ENCODE assay signal across 9 cellular contexts in the genomic region with DNA sequence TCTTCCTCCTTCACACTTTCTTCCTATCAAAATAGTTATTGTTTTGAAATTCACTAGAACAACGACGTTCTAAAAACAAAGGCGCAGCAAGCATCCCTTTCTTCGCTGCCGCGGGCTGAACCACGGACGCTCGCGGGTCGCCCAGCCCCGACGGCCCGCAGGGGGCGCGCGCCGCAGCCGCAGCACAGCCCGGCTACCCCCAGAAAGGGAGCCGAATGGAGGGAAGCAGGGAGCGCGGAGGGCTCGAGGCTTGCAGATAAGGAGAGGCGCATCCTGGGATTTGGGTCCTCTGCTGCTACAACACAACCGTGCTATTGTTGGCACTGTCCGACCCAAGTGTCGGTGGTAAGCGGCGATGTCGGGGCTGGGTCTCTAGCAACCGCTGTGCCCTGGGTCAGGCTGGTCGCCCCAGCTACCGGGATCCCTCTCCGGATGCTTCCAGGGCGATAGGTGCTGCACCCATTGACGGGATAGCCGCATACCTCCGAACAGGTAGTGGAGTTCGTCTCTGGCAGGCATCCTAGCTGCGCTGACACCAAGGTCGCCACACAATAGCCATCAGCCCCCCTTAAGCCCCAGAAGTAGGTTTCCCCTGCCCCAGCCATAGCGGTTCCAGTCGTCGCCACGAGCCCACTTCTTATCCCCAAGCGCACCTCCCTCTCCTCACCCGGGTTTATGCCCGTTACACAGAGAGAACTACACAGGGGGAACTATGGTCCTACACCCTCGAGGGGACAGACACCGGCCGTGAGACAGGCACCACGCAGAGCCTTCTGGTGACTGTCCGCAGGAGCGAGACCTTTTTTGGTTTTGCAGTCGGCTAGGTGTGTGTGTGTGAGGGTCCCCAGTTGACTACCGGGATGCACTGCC. TPM values are rescaled to one million over a fixed set of nuclear protein-coding genes. Genes with fewer than 3 reads are reported as not detected.
DNase-seq lines count a peak whose midpoint lies in the region; ATAC-seq, FAIRE-seq and TF ChIP-seq lines count a peak whose summit lies in the region.
"Had no signal": no experiment of that assay in that cellular context is flagged by ENCODE, and none has a peak within 500 bp of the region (broad histone marks: within the 10 kb centered on the region; RNA-seq: fewer than 3 reads in every experiment).

No MANE protein-coding gene starts in this region.

- peak overlapping the region; percentile 76 to 90 for H3K27ac ChIP-seq in liver (ENCODE audit: low read depth in 1 of 2, low read length in 2 of 2)

- TF ChIP-seq RAD21 in liver (IDR thresholded peaks at IDR 0.05) = peak; percentile 59 to 70

- H3K4me1 ChIP-seq in liver (ENCODE audit: control insufficient read depth in 4 of 4, insufficient read depth in 4 of 4, low read length in 3 of 4) = peaks cover 0 to 75% (median 44%) of the 10 kb centered on the region in 4 donors

- H3K27me3 ChIP-seq in liver (ENCODE audit: control insufficient read depth in 4 of 4, insufficient read depth in 4 of 4, low read length in 3 of 4) = peaks cover 0 to 3% (median 0%) of the 10 kb centered on the region in 4 donors

- peak overlapping the region; percentile 30 to 72 for H3K9ac ChIP-seq in liver (ENCODE audit: low read depth in 1 of 2, low read length in 2 of 2)

- peaks cover 94% of the 10 kb centered on the region for H3K27me3 Mint-ChIP-seq in activated naive CD8-positive, alpha-beta T cell treated with anti-CD3 and anti-CD28 coated beads for 36 hours

- no peak for FAIRE-seq in RCC 7860 (lab: Jason Lieb, UNC)

- ATAC-seq in HG02759 (IDR thresholded peaks at IDR 0.05; ENCODE audit: unreplicated experiment) (peak; percentile 40), GM19023 (IDR thresholded peaks at IDR 0.05; ENCODE audit: unreplicated experiment) (no peak)
- ATAC-seq: esophagus mucosa had no signal

- no peaks in the 10 kb centered on the region for H3K36me3 Mint-ChIP-seq in activated naive CD8-positive, alpha-beta T cell treated with anti-CD3 and anti-CD28 coated beads for 36 hours

- peaks cover 0 to 2% (median 0%) of the 10 kb centered on the region in 4 donors for H3K36me3 ChIP-seq in liver (ENCODE audit: control insufficient read depth in 4 of 4, insufficient read depth in 3 of 4, low read depth in 1 of 4, low read length in 3 of 4)

- H3K9me3 Mint-ChIP-seq in activated naive CD8-positive, alpha-beta T cell treated with anti-CD3 and anti-CD28 coated beads for 36 hours = no peaks in the 10 kb centered on the region

- H3K4me3 Mint-ChIP-seq in activated naive CD8-positive, alpha-beta T cell treated with anti-CD3 and anti-CD28 coated beads for 36 hours = no peak overlapping the region

- no peak overlapping the region for H3K27ac Mint-ChIP-seq in activated naive CD8-positive, alpha-beta T cell treated with anti-CD3 and anti-CD28 coated beads for 36 hours

- TF ChIP-seq CTCF in AG09319 (IDR thresholded peaks at IDR 0.05; ENCODE audit: low read depth, low read length) (peak; percentile 3; the same call in 1 of the 2 replicates), liver (IDR thresholded peaks at IDR 0.05; ENCODE audit: low read depth, low read length, missing input control) (peak; percentile 62)

- no peaks in the 10 kb centered on the region for H3K9me3 ChIP-seq in liver (ENCODE audit: control insufficient read depth in 4 of 4, low read length in 3 of 4)

- peaks cover 16% of the 10 kb centered on the region for H3K4me1 Mint-ChIP-seq in activated naive CD8-positive, alpha-beta T cell treated with anti-CD3 and anti-CD28 coated beads for 36 hours

- DNase-seq in AG09319 (ENCODE audit: extremely low read depth, low read depth) (no peak), SKM-1 treated with dmso at 0.1 percent for 144 hours (lab: John Stamatoyannopoulos, UW; ENCODE audit: unreplicated experiment) (no peak), DMS79 treated with DMSO at 0.1 percent for 48 hours (lab: John Stamatoyannopoulos, UW) (no peak), RCC 7860 (ENCODE audit: low spot score) (no peak)
- peak; percentile 57 for DNase-seq in activated naive CD8-positive, alpha-beta T cell treated with anti-CD3 and anti-CD28 coated beads for 36 hours

- H3K4me3 ChIP-seq in liver (ENCODE audit: low read depth in 1 of 3, low read length in 3 of 3) = peak overlapping the region; percentile 68 to 89 (median 74)

- WGBS in liver = 2% methylated on average over 57 of the region's 57 CpGs

TF ChIP-seq in liver, 16 proteins besides CTCF, POLR2A, EP300 and RAD21:
- TF ChIP-seq NR2F2 (IDR thresholded peaks at IDR 0.05) = no peak
- TF ChIP-seq, protein P1, sequence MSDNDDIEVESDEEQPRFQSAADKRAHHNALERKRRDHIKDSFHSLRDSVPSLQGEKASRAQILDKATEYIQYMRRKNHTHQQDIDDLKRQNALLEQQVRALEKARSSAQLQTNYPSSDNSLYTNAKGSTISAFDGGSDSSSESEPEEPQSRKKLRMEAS (IDR thresholded peaks at IDR 0.05) = no peak
- TF ChIP-seq, protein P2, sequence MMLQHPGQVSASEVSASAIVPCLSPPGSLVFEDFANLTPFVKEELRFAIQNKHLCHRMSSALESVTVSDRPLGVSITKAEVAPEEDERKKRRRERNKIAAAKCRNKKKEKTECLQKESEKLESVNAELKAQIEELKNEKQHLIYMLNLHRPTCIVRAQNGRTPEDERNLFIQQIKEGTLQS (IDR thresholded peaks at IDR 0.05) = no peak

RNA-seq across cellular contexts. Expression of a gene that starts 6.0 kb away (rescaled TPM):
- total RNA-seq in activated naive CD8-positive, alpha-beta T cell treated with anti-CD3 and anti-CD28 coated beads for 36 hours = not detected
- 10 to 100 TPM; 14.1 to 51.0 TPM for total RNA-seq in liver
- 10 to 100 TPM in 1 of 2 donors, 1 to 10 TPM in 1; 7.7 to 15.4 TPM for polyA plus RNA-seq in liver
- total RNA-seq: esophagus mucosa had no signal

Comparison
In these comparisons a context has a peak if more than half of its experiments do, and no peak if none do; other contexts are left out.
1. RNA of a gene that starts 6.0 kb away (total RNA-seq): 14.1 to 51.0 TPM in liver; not detected in activated naive CD8-positive, alpha-beta T cell treated with anti-CD3 and anti-CD28 coated beads for 36 hours; every median in the first group is over 10 times any median in the second.